Comparison of ENCODE assay signal across 1 cellular context in genomic region chr12:46493352-46494209, GRCh38.
TF ChIP-seq lines count a peak whose summit lies in the region.

No MANE protein-coding gene starts in this region.

TF ChIP-seq in H1, 55 proteins besides CTCF, POLR2A, EP300 and RAD21:
- TF ChIP-seq HDAC6 (IDR thresholded peaks at IDR 0.05; ENCODE audit: low read depth, low read length): no peak
- TF ChIP-seq SAP30 (IDR thresholded peaks at IDR 0.05; ENCODE audit: insufficient read depth, insufficient replicate concordance, low read length): no peak
- TF ChIP-seq KDM1A (IDR thresholded peaks at IDR 0.05; ENCODE audit: borderline replicate concordance, low read length): no peak
- TF ChIP-seq RNF2 (IDR thresholded peaks at IDR 0.05; ENCODE audit: borderline replicate concordance, low read depth, low read length, missing control alignments, poor library complexity, severe bottlenecking): no peak
- no peak for TF ChIP-seq MAFK (IDR thresholded peaks at IDR 0.05; ENCODE audit: low read depth, low read length)
- no peak for TF ChIP-seq CEBPB (IDR thresholded peaks at IDR 0.05; ENCODE audit: low read depth, low read length)
- TF ChIP-seq SP2 (IDR thresholded peaks at IDR 0.05; ENCODE audit: low read length): no peak
- TF ChIP-seq SRF (IDR thresholded peaks at IDR 0.05; ENCODE audit: low read depth, low read length): no peak
